Comparison of ENCODE assay signal across 36 cellular contexts in the genomic region with DNA sequence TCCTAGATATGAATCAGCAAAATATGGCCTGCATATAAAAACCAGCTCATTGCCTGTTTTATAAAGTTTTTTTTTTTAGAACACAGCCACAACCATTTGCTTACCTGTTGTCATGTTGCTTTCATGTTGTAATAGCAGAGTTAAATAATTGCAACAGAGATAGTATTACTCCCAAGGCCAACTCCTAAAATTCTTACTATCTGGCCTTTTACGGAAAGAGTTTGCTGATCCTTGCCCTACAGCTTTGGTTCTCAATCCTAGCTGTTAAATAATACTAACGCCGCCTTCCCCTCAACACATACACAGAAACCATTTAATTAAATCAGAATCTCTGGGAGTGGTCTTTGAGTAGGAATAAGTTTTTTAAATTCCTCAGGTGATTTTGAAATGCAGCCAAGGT.
DNase-seq lines count a peak whose midpoint lies in the region; ATAC-seq, FAIRE-seq and TF ChIP-seq lines count a peak whose summit lies in the region.
"Had no signal": no experiment of that assay in that cellular context is flagged by ENCODE, and none has a peak within 500 bp of the region (broad histone marks: within the 10 kb centered on the region; RNA-seq: fewer than 3 reads in every experiment).

No MANE protein-coding gene starts in this region.

- H3K27me3 Mint-ChIP-seq in neural progenitor cell (ENCODE audit: insufficient read depth, low read depth): no peaks in the 10 kb centered on the region
- H3K27me3 Mint-ChIP-seq: CD4-positive, alpha-beta memory T cell; CD4-positive, alpha-beta T cell had no signal

- no peaks in the 10 kb centered on the region for H3K4me1 Mint-ChIP-seq in neural progenitor cell
- H3K4me1 Mint-ChIP-seq: B cell had no signal

- no peak overlapping the region for H3K4me3 Mint-ChIP-seq in neural progenitor cell
- H3K4me3 Mint-ChIP-seq: B cell; CD14-positive monocyte; CD4-positive, alpha-beta memory T cell; CD4-positive, alpha-beta T cell; CD4-positive, CD25-positive, alpha-beta regulatory T cell; CD8-positive, alpha-beta memory T cell; CD8-positive, alpha-beta T cell had no signal

- no peak for TF ChIP-seq RAD21 in liver (IDR thresholded peaks at IDR 0.05)
- no peak for TF ChIP-seq RAD21 in HepG2 (CRISPR knock-in tag; IDR thresholded peaks at IDR 0.05)

- in situ Hi-C loops in HepG2 (cut with HindIII; ENCODE audit: extremely low pct_ligation_motif_present, low pct_unique_long_range_greater_than_20kb): loop anchor here (25.0 kb wide), 1 partner anchor 547 kb away; a partner anchor contains a TSS

- H3K27me3 ChIP-seq in liver (ENCODE audit: control insufficient read depth in 4 of 4, insufficient read depth in 4 of 4, low read length in 3 of 4) (no peaks in the 10 kb centered on the region), HepG2 (ENCODE audit: control insufficient read depth in 1 of 2, insufficient read depth in 2 of 2, low read length in 2 of 2) (no peaks in the 10 kb centered on the region), right lobe of liver (no peaks in the 10 kb centered on the region), neural progenitor cell (peaks cover 52% of the 10 kb centered on the region)
- H3K27me3 ChIP-seq: BE2C; BLaER1; BLaER1 treated with 17β-estradiol and CSF1 and Interleukin-3, amounts not matched to agents 10 nM and 100 nM had no signal

- H4K20me1 ChIP-seq in HepG2 (ENCODE audit: insufficient read depth, low read length) (no peaks in the 10 kb centered on the region), neural progenitor cell (ENCODE audit: low read depth) (no peaks in the 10 kb centered on the region)
- H4K20me1 ChIP-seq: BLaER1; BLaER1 treated with 17β-estradiol and CSF1 and Interleukin-3, amounts not matched to agents 10 nM and 100 nM had no signal

- H3K36me3 ChIP-seq in liver (ENCODE audit: control insufficient read depth in 4 of 4, insufficient read depth in 3 of 4, low read depth in 1 of 4, low read length in 3 of 4): no peaks in the 10 kb centered on the region
- H3K36me3 ChIP-seq in HepG2 (replicated peaks in 1 of 2; ENCODE audit: control insufficient read depth in 1 of 2, insufficient read depth in 2 of 2, low read length in 2 of 2): no peaks in the 10 kb centered on the region
- H3K36me3 ChIP-seq in right lobe of liver: no peaks in the 10 kb centered on the region
- H3K36me3 ChIP-seq in neural progenitor cell: no peaks in the 10 kb centered on the region
- H3K36me3 ChIP-seq: BE2C; BLaER1; BLaER1 treated with 17β-estradiol and CSF1 and Interleukin-3, amounts not matched to agents 10 nM and 100 nM had no signal

- H2AFZ ChIP-seq in HepG2 (ENCODE audit: low read length) (no peak overlapping the region), neural progenitor cell (replicated peaks) (peak overlapping the region; percentile 35)

- DNase-seq in HepG2 (ENCODE audit: low spot score) (no peak), left lobe of liver (ENCODE audit: low spot score) (no peak), right lobe of liver (no peak), neural progenitor cell (ENCODE audit: low spot score) (no peak), LoVo (ENCODE audit: low spot score) (no peak), NCI-H2107 (lab: John Stamatoyannopoulos, UW) (no peak)
- DNase-seq: 8988T; ACHN; AML-193; BE2C; C1 segment of cervical spinal cord; Caco-2; Calu3; CD4-positive, alpha-beta memory T cell; CD4-positive, alpha-beta T cell; CD4-positive, CD25-positive, alpha-beta regulatory T cell; CD8-positive, alpha-beta memory T cell; CD8-positive, alpha-beta T cell; COR-L47; DMS 273 treated with DMSO at 0.1 percent for 48 hours; DMS153; DMS53; DMS79; DMS79 treated with DMSO at 0.1 percent for 48 hours; DND-41; EL had no signal

- TF ChIP-seq CTCF in liver (IDR thresholded peaks at IDR 0.05; ENCODE audit: low read depth, low read length, missing input control) (no peak), HepG2 (CRISPR knock-in tag; IDR thresholded peaks at IDR 0.05) (no peak), right lobe of liver (IDR thresholded peaks at IDR 0.05) (no peak), neural progenitor cell (IDR thresholded peaks at IDR 0.05) (no peak)

- intact Hi-C loops in HepG2 (cut with micrococcal nuclease; ENCODE audit: unreplicated experiment): no loop called here
- intact Hi-C loops in right lobe of liver (cut with DNase I): no loop called here

- H3K79me2 ChIP-seq in HepG2 (ENCODE audit: insufficient read depth, low read length) (no peaks in the 10 kb centered on the region), neural progenitor cell (ENCODE audit: low read depth) (no peaks in the 10 kb centered on the region)

- TF ChIP-seq POLR2A in HepG2 (IDR thresholded peaks at IDR 0.05; ENCODE audit: insufficient read depth in 1 of 2, low read depth in 2 of 2, low read length in 2 of 2) (no peak), right lobe of liver (IDR thresholded peaks at IDR 0.05) (no peak)

- H3K4me3 ChIP-seq in liver (ENCODE audit: low read depth in 1 of 3, low read length in 3 of 3): no peak overlapping the region
- H3K4me3 ChIP-seq in HepG2 (replicated peaks in 1 of 3; ENCODE audit: insufficient read depth in 1 of 3, low read depth in 2 of 3, low read length in 3 of 3): no peak overlapping the region
- no peak overlapping the region for H3K4me3 ChIP-seq in right lobe of liver
- no peak overlapping the region for H3K4me3 ChIP-seq in neural progenitor cell
- H3K4me3 ChIP-seq: A549; BLaER1; BLaER1 treated with 17β-estradiol and CSF1 and Interleukin-3, amounts not matched to agents 10 nM and 100 nM had no signal

- no peak for TF ChIP-seq EP300 in HepG2 (IDR thresholded peaks at IDR 0.05; ENCODE audit: low read depth in 2 of 2, low read length in 2 of 2)
- TF ChIP-seq EP300 in HepG2 (CRISPR knock-in tag; IDR thresholded peaks at IDR 0.05; ENCODE audit: borderline replicate concordance): no peak

- CTCF ChIA-PET in HepG2 (lab: Yijun Ruan, JAX; ENCODE audit: low intra/inter-chr PET ratio, low total read pairs): no interaction called here

- ATAC-seq in HepG2: no peak
- peak; percentile 74 for ATAC-seq in left lobe of liver
- ATAC-seq in right lobe of liver: peak; percentile 59 to 86 (median 74)
- no peak for ATAC-seq in GM19397 (IDR thresholded peaks at IDR 0.05; ENCODE audit: unreplicated experiment)
- ATAC-seq: A549; CD8-positive, alpha-beta T cell had no signal

- H3K9me3 Mint-ChIP-seq in neural progenitor cell: no peaks in the 10 kb centered on the region
- H3K9me3 Mint-ChIP-seq: CD4-positive, alpha-beta T cell; CD8-positive, alpha-beta T cell had no signal

- no peak for FAIRE-seq in HepG2 (lab: Jason Lieb, UNC)
- FAIRE-seq: A549, D721Med had no signal

- no peaks in the 10 kb centered on the region for H3K36me3 Mint-ChIP-seq in neural progenitor cell
- H3K36me3 Mint-ChIP-seq: CD14-positive monocyte; CD4-positive, alpha-beta memory T cell; CD4-positive, CD25-positive, alpha-beta regulatory T cell; CD8-positive, alpha-beta T cell had no signal

- peaks cover 3 to 28% (median 15%) of the 10 kb centered on the region in 4 donors for H3K4me1 ChIP-seq in liver (ENCODE audit: control insufficient read depth in 4 of 4, insufficient read depth in 4 of 4, low read length in 3 of 4)
- peaks cover 11% of the 10 kb centered on the region; the same call in 1 of the 2 replicates for H3K4me1 ChIP-seq in HepG2 (ENCODE audit: insufficient read depth, low read length)
- peaks cover 0 to 28% (median 9%) of the 10 kb centered on the region in 4 donors for H3K4me1 ChIP-seq in right lobe of liver
- H3K4me1 ChIP-seq in neural progenitor cell: peaks cover 5% of the 10 kb centered on the region
- H3K4me1 ChIP-seq: A549, BLaER1, Caco-2 had no signal

- POLR2A ChIA-PET in HepG2 (lab: Yijun Ruan, JAX): no interaction called here

- 46% methylated on average over 3 of the region's 3 CpGs for WGBS in liver
- WGBS in HepG2 (ENCODE audit: low lambda C conversion rate): 11% methylated on average over 3 of the region's 3 CpGs
- WGBS in right lobe of liver (ENCODE audit: insufficient coverage, low coverage, low lambda C conversion rate, missing lambda C conversion rate): 28% methylated on average over 3 of the region's 3 CpGs

- H3K9ac ChIP-seq in liver (ENCODE audit: low read depth in 1 of 2, low read length in 2 of 2) (no peak overlapping the region), HepG2 (ENCODE audit: insufficient read depth, low read depth, low read length) (no peak overlapping the region), neural progenitor cell (no peak overlapping the region)
- H3K9ac ChIP-seq: BLaER1; BLaER1 treated with 17β-estradiol and CSF1 and Interleukin-3, amounts not matched to agents 10 nM and 100 nM had no signal

- no peak overlapping the region for H3K4me2 ChIP-seq in HepG2 (ENCODE audit: low read depth, low read length)
- H3K4me2 ChIP-seq in neural progenitor cell: no peak overlapping the region
- H3K4me2 ChIP-seq: A549; BLaER1; BLaER1 treated with 17β-estradiol and CSF1 and Interleukin-3, amounts not matched to agents 10 nM and 100 nM had no signal

- H3F3A ChIP-seq in neural progenitor cell (ENCODE audit: low read depth): no peaks in the 10 kb centered on the region

- no peaks in the 10 kb centered on the region for H3K9me3 ChIP-seq in liver (ENCODE audit: control insufficient read depth in 4 of 4, low read length in 3 of 4)
- H3K9me3 ChIP-seq in HepG2 (ENCODE audit: low read length): no peaks in the 10 kb centered on the region
- H3K9me3 ChIP-seq in right lobe of liver: no peaks in the 10 kb centered on the region
- H3K9me3 ChIP-seq in neural progenitor cell (ENCODE audit: low read depth): no peaks in the 10 kb centered on the region
- H3K9me3 ChIP-seq: A549, BE2C, Caco-2 had no signal

- BruUV-seq in HepG2 (replicated peaks; lab: Mats Ljungman, UMichigan): no TSS peak

- H3K27ac Mint-ChIP-seq in neural progenitor cell: no peak overlapping the region
- H3K27ac Mint-ChIP-seq: B cell; CD4-positive, alpha-beta memory T cell; CD4-positive, alpha-beta T cell; CD4-positive, CD25-positive, alpha-beta regulatory T cell; CD8-positive, alpha-beta memory T cell; CD8-positive, alpha-beta T cell had no signal

- H3K27ac ChIP-seq in liver (ENCODE audit: low read depth in 1 of 2, low read length in 2 of 2) (peak overlapping the region in 1 of 2 donors; percentile 1), HepG2 (ENCODE audit: extremely low read length, insufficient read depth, low read length) (no peak overlapping the region), right lobe of liver (peak overlapping the region; percentile 40 to 83 (median 46)), neural progenitor cell (no peak overlapping the region)
- H3K27ac ChIP-seq: 22Rv1; A549; BLaER1; BLaER1 treated with 17β-estradiol and CSF1 and Interleukin-3, amounts not matched to agents 10 nM and 100 nM; C4-2B had no signal

TF ChIP-seq in liver, 16 proteins besides CTCF, POLR2A, EP300 and RAD21 (continues in another document):
- peak; percentile 44 to 60 for TF ChIP-seq RXRA (IDR thresholded peaks at IDR 0.05)
- TF ChIP-seq EGR1 (IDR thresholded peaks at IDR 0.05; ENCODE audit: low read depth in 2 of 2): no peak
- TF ChIP-seq YY1 (IDR thresholded peaks at IDR 0.05): peak; percentile 40
- peak; percentile 50 for TF ChIP-seq SP1 (IDR thresholded peaks at IDR 0.05)
- TF ChIP-seq FOXA2 (IDR thresholded peaks at IDR 0.05): no peak

TF ChIP-seq in HepG2, 621 proteins besides CTCF, POLR2A, EP300 and RAD21 (continues in another document):
- TF ChIP-seq ZNF350 (CRISPR knock-in tag; IDR thresholded peaks at IDR 0.05; ENCODE audit: borderline replicate concordance, low read depth): no peak
- no peak for TF ChIP-seq SMAD9 (CRISPR knock-in tag; IDR thresholded peaks at IDR 0.05)
- TF ChIP-seq HHEX (CRISPR knock-in tag; IDR thresholded peaks at IDR 0.05): no peak
- TF ChIP-seq PPARG (CRISPR knock-in tag; conservative IDR thresholded peaks at IDR 0.05): no peak

Comparison
In these comparisons a context has a peak if more than half of its experiments do, and no peak if none do; other contexts are left out.
1. H3K27ac ChIP-seq: peak in right lobe of liver (3 of 3); none in HepG2 (single experiment) and neural progenitor cell (single experiment).
2. ATAC-seq: peak in left lobe of liver (single experiment) and right lobe of liver (4 of 4); none in HepG2 (single experiment) and GM19397 (single experiment).